Comparison of ENCODE assay signal across 1 cellular context in genomic region chr6:48102476-48103195, GRCh38.
TF ChIP-seq lines count a peak whose summit lies in the region.
"Not testable (repeated sequence)": the region's sequence is repeated elsewhere in the genome, so short reads cannot be mapped to it uniquely, and the experiment has no call there.

No MANE protein-coding gene starts in this region.

TF ChIP-seq in HepG2, 621 proteins besides CTCF, POLR2A, EP300 and RAD21 (continued from another document and continues in another):
- TF ChIP-seq FOXC1 (CRISPR knock-in tag; IDR thresholded peaks at IDR 0.05; ENCODE audit: borderline replicate concordance) = 0 out of 2 replicates have a peak, but pooled peaks have one; percentile 22
- TF ChIP-seq ZNF160 (CRISPR knock-in tag; IDR thresholded peaks at IDR 0.05) = 0 out of 2 replicates have a peak, but pooled peaks have one; percentile 74
- TF ChIP-seq YY1 (IDR thresholded peaks at IDR 0.05; ENCODE audit: insufficient read depth, insufficient replicate concordance, low read depth, low read length) = peak; percentile 44
- peak; percentile 69 for TF ChIP-seq HDAC2 (CRISPR knock-in tag; IDR thresholded peaks at IDR 0.05)
- 0 out of 2 replicates have a peak, but pooled peaks have one; percentile 54 for TF ChIP-seq SMYD3 (CRISPR knock-in tag; IDR thresholded peaks at IDR 0.05)
- TF ChIP-seq UBTF (CRISPR knock-in tag; IDR thresholded peaks at IDR 0.05) = 0 out of 2 replicates have a peak, but pooled peaks have one; percentile 27
- TF ChIP-seq PITX1 (CRISPR knock-in tag; IDR thresholded peaks at IDR 0.05) = peak; percentile 51; the same call in 1 of the 2 replicates
- peak; percentile 72 for TF ChIP-seq ZNF501 (CRISPR knock-in tag; IDR thresholded peaks at IDR 0.05)
- TF ChIP-seq FOXJ3 (CRISPR knock-in tag; IDR thresholded peaks at IDR 0.05; ENCODE audit: borderline replicate concordance) = peak; percentile 31; the same call in 1 of the 2 replicates
- peak; percentile 21; the same call in 1 of the 2 replicates for TF ChIP-seq RARA (CRISPR knock-in tag; IDR thresholded peaks at IDR 0.05)
- peak; percentile 50; the same call in 1 of the 2 replicates for TF ChIP-seq IRF9 (CRISPR knock-in tag; IDR thresholded peaks at IDR 0.05; ENCODE audit: borderline replicate concordance)
- peak; percentile 55; the same call in 1 of the 2 replicates for TF ChIP-seq GATAD1 (CRISPR knock-in tag; IDR thresholded peaks at IDR 0.05)
- TF ChIP-seq ZNF747 (CRISPR knock-in tag; IDR thresholded peaks at IDR 0.05; ENCODE audit: borderline replicate concordance) = 0 out of 2 replicates have a peak, but pooled peaks have one; percentile 55
- peak; percentile 89 for TF ChIP-seq FOXO1 (CRISPR knock-in tag; IDR thresholded peaks at IDR 0.05)
- TF ChIP-seq HMGXB3 (CRISPR knock-in tag; IDR thresholded peaks at IDR 0.05; ENCODE audit: borderline replicate concordance) = 0 out of 2 replicates have a peak, but pooled peaks have one; percentile 21
- 0 out of 2 replicates have a peak, but pooled peaks have one; percentile 61 for TF ChIP-seq GTF3A (CRISPR knock-in tag; conservative IDR thresholded peaks at IDR 0.05)
- TF ChIP-seq TFAP4 (IDR thresholded peaks at IDR 0.05; ENCODE audit: borderline replicate concordance, low read depth) = peak; percentile 18; the same call in 1 of the 2 replicates
- peak; percentile 55; the same call in 1 of the 2 replicates for TF ChIP-seq BCL6 (CRISPR knock-in tag; IDR thresholded peaks at IDR 0.05)
- TF ChIP-seq JUND (CRISPR knock-in tag; IDR thresholded peaks at IDR 0.05) = peak; percentile 38; the same call in 1 of the 2 replicates
- TF ChIP-seq ZBTB46 (CRISPR knock-in tag; IDR thresholded peaks at IDR 0.05; ENCODE audit: borderline replicate concordance) = 0 out of 2 replicates have a peak, but pooled peaks have one; percentile 62
- TF ChIP-seq AHDC1 (CRISPR knock-in tag; IDR thresholded peaks at IDR 0.05; ENCODE audit: borderline replicate concordance) = peak; percentile 75; the same call in 1 of the 2 replicates
- TF ChIP-seq ZBTB39 (CRISPR knock-in tag; IDR thresholded peaks at IDR 0.05) = peak; percentile 24; the same call in 1 of the 2 replicates
- peak; percentile 35; the same call in 1 of the 2 replicates for TF ChIP-seq ZNF362 (CRISPR knock-in tag; IDR thresholded peaks at IDR 0.05; ENCODE audit: borderline replicate concordance)
- peak; percentile 64; the same call in 1 of the 2 replicates for TF ChIP-seq ZSCAN21 (CRISPR knock-in tag; IDR thresholded peaks at IDR 0.05; ENCODE audit: borderline replicate concordance)
- TF ChIP-seq IRF2 (CRISPR knock-in tag; IDR thresholded peaks at IDR 0.05) = peak; percentile 48; the same call in 1 of the 2 replicates
- peak; percentile 64; the same call in 1 of the 2 replicates for TF ChIP-seq ZNF782 (CRISPR knock-in tag; IDR thresholded peaks at IDR 0.05; ENCODE audit: borderline replicate concordance)
- peak; percentile 97 for TF ChIP-seq ZBTB7B (CRISPR knock-in tag; IDR thresholded peaks at IDR 0.05)
- TF ChIP-seq ZMYM4 (CRISPR knock-in tag; IDR thresholded peaks at IDR 0.05) = peak; percentile 97
- TF ChIP-seq ZNF784 (CRISPR knock-in tag; IDR thresholded peaks at IDR 0.05; ENCODE audit: borderline replicate concordance) = peak; percentile 22; the same call in 1 of the 2 replicates
- TF ChIP-seq NR2F6 (IDR thresholded peaks at IDR 0.05) = not testable (repeated sequence)
- peak; percentile 57 for TF ChIP-seq NR2F6 (CRISPR knock-in tag; IDR thresholded peaks at IDR 0.05)
- 0 out of 2 replicates have a peak, but pooled peaks have one; percentile 76 for TF ChIP-seq MTERF4 (CRISPR knock-in tag; IDR thresholded peaks at IDR 0.05)
- 0 out of 2 replicates have a peak, but pooled peaks have one; percentile 43 for TF ChIP-seq SPEN (CRISPR knock-in tag; IDR thresholded peaks at IDR 0.05; ENCODE audit: low read depth)
